In the genomic region with DNA sequence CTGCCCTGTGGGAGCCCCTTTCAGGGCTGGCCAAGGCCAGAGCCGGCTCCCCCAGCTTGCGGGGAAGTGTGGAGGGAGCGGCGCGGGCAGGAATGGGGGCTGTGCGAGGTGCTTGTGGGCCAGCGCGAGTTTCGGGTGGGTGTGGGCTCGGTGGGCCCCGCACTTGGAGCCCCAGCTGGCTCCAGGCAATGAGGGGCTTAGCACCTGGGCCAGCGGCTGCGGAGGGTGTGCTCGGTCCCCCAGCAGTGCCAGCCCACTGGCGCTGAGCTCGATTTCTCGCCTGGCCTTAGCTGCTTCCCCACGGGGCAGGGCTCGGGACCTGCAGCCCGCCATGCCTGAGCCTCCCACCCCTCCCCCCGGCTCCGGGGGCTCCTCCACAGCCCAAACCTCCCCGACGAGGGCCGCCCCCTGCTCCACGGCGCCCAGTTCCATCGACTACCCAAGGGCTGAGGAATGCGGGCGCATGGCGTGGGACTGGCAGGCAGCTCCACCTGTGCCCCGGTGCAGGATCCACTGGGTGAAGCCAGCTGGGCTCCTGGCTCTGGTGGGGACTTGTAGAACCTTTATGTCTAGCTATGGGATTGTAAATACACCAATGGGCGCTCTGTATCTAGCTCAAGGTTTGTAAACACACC, we compare ENCODE assay signal across 32 cellular contexts.
"Had no signal": no experiment of that assay in that cellular context is flagged by ENCODE, and none has a peak within 500 bp of the region (broad histone marks: within the 10 kb centered on the region; RNA-seq: fewer than 3 reads in every experiment).

No MANE protein-coding gene starts in this region.

- H3K4me1 ChIP-seq: adrenal gland, body of pancreas, breast epithelium, SJSA1 had no signal

- ATAC-seq: activated CD4-positive, alpha-beta T cell treated with anti-CD3 and anti-CD28 coated beads for 36 hours; activated CD4-positive, CD25-positive, alpha-beta regulatory T cell treated with anti-CD3 and anti-CD28 coated beads, Interleukin-2, amount 50 U/mL, for 24 hours; activated CD8-positive, alpha-beta T cell treated with anti-CD3 and anti-CD28 coated beads, Interleukin-2, amount 10 ng/mL, durations not matched to agents 7 days and 5 days; activated naive CD4-positive, alpha-beta T cell treated with anti-CD3 and anti-CD28 coated beads, Interleukin-2, amount 50 U/mL, for 72 hours; body of pancreas; K562; Panc1; WTC11 had no signal

- H3K9me3 ChIP-seq: adrenal gland, body of pancreas, SJSA1 had no signal

- H3K27me3 ChIP-seq: adrenal gland, body of pancreas, breast epithelium, SJSA1 had no signal

- H3K36me3 Mint-ChIP-seq: activated naive CD4-positive, alpha-beta T cell treated with anti-CD3 and anti-CD28 coated beads, Interleukin-2, amount 50 U/mL, for 72 hours had no signal

- H3K27ac ChIP-seq: adrenal gland, body of pancreas, breast epithelium, SJSA1 had no signal

- H3K4me1 Mint-ChIP-seq: activated CD4-positive, alpha-beta T cell treated with anti-CD3 and anti-CD28 coated beads for 36 hours; activated CD4-positive, alpha-beta T cell treated with anti-CD3 and anti-CD28 coated beads, Interleukin-2, amount 10 ng/mL, durations not matched to agents 7 days and 5 days had no signal

- H3K27ac Mint-ChIP-seq: activated CD4-positive, alpha-beta T cell treated with anti-CD3 and anti-CD28 coated beads for 36 hours; activated CD4-positive, alpha-beta T cell treated with anti-CD3 and anti-CD28 coated beads, Interleukin-2, amount 10 ng/mL, durations not matched to agents 7 days and 5 days; activated CD8-positive, alpha-beta T cell treated with anti-CD3 and anti-CD28 coated beads, Interleukin-2, amount 10 ng/mL, durations not matched to agents 7 days and 5 days; activated naive CD4-positive, alpha-beta T cell treated with anti-CD3 and anti-CD28 coated beads for 36 hours; activated naive CD4-positive, alpha-beta T cell treated with anti-CD3 and anti-CD28 coated beads, Interleukin-2, amount 50 U/mL, for 72 hours; activated T-cell treated with anti-CD3 and anti-CD28 coated beads, Interleukin-2, amount 50 U/mL, for 24 hours; activated T-helper 1 cell treated with anti-CD3 and anti-CD28 coated beads, Interleukin-12 subunit alpha, Interleukin-12 subunit beta, Interleukin-2, Interleukin-4 antibody, amounts not matched to agents 30 ng/mL and 10 ng/mL and 1 ng/mL, durations not matched to agents 14 hours and 24 hours and 36 hours; T-helper 1 cell treated with Interleukin-12 subunit alpha and Interleukin-12 subunit beta and Interleukin-4 antibody, amounts not matched to agents 30 μg/mL and 1 μg/mL, for 36 hours; T-helper 2 cell treated with Interferon-gamma antibody and Interleukin-4, amounts not matched to agents 5 μg/mL and 100 μg/mL, for 36 hours had no signal

- DNase-seq: activated CD4-positive, alpha-beta T cell treated with anti-CD3 and anti-CD28 coated beads for 36 hours; activated CD4-positive, alpha-beta T cell treated with anti-CD3 and anti-CD28 coated beads, Interleukin-2, amount 10 ng/mL, durations not matched to agents 7 days and 5 days; activated CD4-positive, alpha-beta T cell treated with anti-CD3 and anti-CD28 coated beads, Interleukin-2, amount 50 U/mL, for 48 hours; activated CD8-positive, alpha-beta T cell treated with anti-CD3 and anti-CD28 coated beads, Interleukin-2, amount 10 ng/mL, durations not matched to agents 7 days and 5 days; activated gamma-delta T cell treated with Interleukin-2 at 50 U/mL for 16 hours; activated naive CD4-positive, alpha-beta T cell treated with anti-CD3 and anti-CD28 coated beads for 36 hours; activated T-cell treated with anti-CD3 and anti-CD28 coated beads, Interleukin-2, amount 50 U/mL, for 24 hours; adrenal gland; body of pancreas; IMR-90; NCI-H1092 treated with DMSO at 0.1 percent for 48 hours; NCI-H1417; NCI-H187; NCI-H2029 treated with DMSO at 0.1 percent for 48 hours; NCI-H2171 treated with DMSO at 0.1 percent for 48 hours; NCI-H2227 treated with DMSO at 0.1 percent for 48 hours; NCI-H446; NCI-H524; NCI-H69; NCI-H82; SHP77 treated with DMSO at 0.1 percent for 48 hours; SK-N-SH had no signal

- H3K36me3 ChIP-seq: adrenal gland, breast epithelium, SJSA1 had no signal

- H3K27me3 Mint-ChIP-seq: activated CD4-positive, alpha-beta T cell treated with anti-CD3 and anti-CD28 coated beads for 36 hours; activated CD4-positive, alpha-beta T cell treated with anti-CD3 and anti-CD28 coated beads, Interleukin-2, amount 10 ng/mL, durations not matched to agents 7 days and 5 days; activated T-cell treated with anti-CD3 and anti-CD28 coated beads, Interleukin-2, amount 50 U/mL, for 24 hours had no signal

- H3K4me2 ChIP-seq: SK-N-SH had no signal

- H3K4me3 ChIP-seq: adrenal gland, body of pancreas, breast epithelium, K562, SJSA1 had no signal

- H3K4me3 Mint-ChIP-seq: activated CD4-positive, alpha-beta T cell treated with anti-CD3 and anti-CD28 coated beads for 36 hours; activated CD4-positive, alpha-beta T cell treated with anti-CD3 and anti-CD28 coated beads, Interleukin-2, amount 10 ng/mL, durations not matched to agents 7 days and 5 days; activated CD8-positive, alpha-beta T cell treated with anti-CD3 and anti-CD28 coated beads, Interleukin-2, amount 10 ng/mL, durations not matched to agents 7 days and 5 days; activated naive CD4-positive, alpha-beta T cell treated with anti-CD3 and anti-CD28 coated beads for 36 hours; activated T-cell treated with anti-CD3 and anti-CD28 coated beads, Interleukin-2, amount 50 U/mL, for 24 hours; activated T-helper 1 cell treated with anti-CD3 and anti-CD28 coated beads, Interleukin-12 subunit alpha, Interleukin-12 subunit beta, Interleukin-2, Interleukin-4 antibody, amounts not matched to agents 30 ng/mL and 10 ng/mL and 1 ng/mL, durations not matched to agents 14 hours and 24 hours and 36 hours; T-helper 1 cell treated with Interleukin-12 subunit alpha and Interleukin-12 subunit beta and Interleukin-4 antibody, amounts not matched to agents 30 μg/mL and 1 μg/mL, for 36 hours; T-helper 2 cell treated with Interferon-gamma antibody and Interleukin-4, amounts not matched to agents 5 μg/mL and 100 μg/mL, for 36 hours; WTC11 had no signal

- H3K9ac ChIP-seq: SK-N-SH had no signal
